In the genomic region with DNA sequence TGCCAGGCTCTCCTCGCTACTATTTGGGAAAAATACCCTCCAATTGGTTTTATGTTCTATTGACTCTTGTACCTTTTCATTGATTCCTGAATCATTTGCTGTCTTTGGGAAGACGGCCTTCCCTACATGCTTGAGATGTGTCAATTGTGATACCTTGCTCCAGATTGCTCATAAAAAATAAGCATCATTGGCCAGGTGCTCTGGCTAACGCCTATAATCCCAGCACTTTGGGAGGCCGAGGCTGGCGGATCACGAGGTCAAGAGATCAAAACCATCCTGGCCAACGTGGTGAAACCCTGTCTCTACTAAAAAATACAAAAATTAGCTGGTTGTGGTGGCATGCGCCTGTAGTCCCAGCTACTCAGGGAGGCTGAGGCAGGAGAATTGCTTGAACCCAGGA, we compare ENCODE assay signal across 8 cellular contexts. TPM values are rescaled to one million over a fixed set of nuclear protein-coding genes. Genes with fewer than 3 reads are reported as not detected.
DNase-seq lines count a peak whose midpoint lies in the region; ATAC-seq, FAIRE-seq and TF ChIP-seq lines count a peak whose summit lies in the region.
"Not testable (repeated sequence)": the region's sequence is repeated elsewhere in the genome, so short reads cannot be mapped to it uniquely, and the experiment has no call there.

No MANE protein-coding gene starts in this region.

- WGBS in K562 (ENCODE audit: insufficient coverage, low coverage, missing lambda C conversion rate), result 83% methylated on average over 8 of the region's 8 CpGs
- 82% methylated on average over 8 of the region's 8 CpGs for WGBS in hepatocyte (ENCODE audit: low lambda C conversion rate, missing lambda C conversion rate)
- 90 to 93% methylated on average over 8 of the region's 8 CpGs for whole genome bisulfite sequencing in pancreas, 2 donors
- 82 to 85% methylated on average over 3 to 8 of the region's 8 CpGs for WGBS in transverse colon (ENCODE audit: low coverage in 1 of 2), 2 donors

- H3K9ac ChIP-seq in OCI-LY1 (ENCODE audit: low read length); K562 (ENCODE audit: insufficient read depth in 1 of 2, low read depth in 2 of 2, low read length in 2 of 2): not testable (repeated sequence)

- not testable (repeated sequence) for H3F3A ChIP-seq in OCI-LY1 (ENCODE audit: insufficient read depth, low read length)

- not testable (repeated sequence) for TF ChIP-seq EP300 in K562 (IDR thresholded peaks at IDR 0.05; ENCODE audit: low read length); transverse colon (IDR thresholded peaks at IDR 0.05; ENCODE audit: low read depth)

- not testable (repeated sequence) for TF ChIP-seq RAD21 in K562 (CRISPR knock-in tag; conservative IDR thresholded peaks at IDR 0.05 in 1 of 2, IDR thresholded peaks at IDR 0.05 in 1 of 2)

- POLR2A ChIA-PET in CD4-positive, alpha-beta T cell (lab: Charles Lee), result interaction anchor here (1.0 to 5.9 kb wide), 8 partner anchors 14 to 102 kb away, joined by 3 to 277 read pairs (median 92); no protein-coding TSS in a partner anchor
- POLR2A ChIA-PET in K562 (lab: Yijun Ruan, JAX), result interaction anchor here (1.0 to 12.9 kb wide), 5 partner anchors 14 to 46 kb away, joined by 3 to 199 read pairs (median 12); no protein-coding TSS in a partner anchor

- H2AFZ ChIP-seq in OCI-LY1 (ENCODE audit: low read length); K562 (ENCODE audit: low read depth, low read length); hepatocyte: not testable (repeated sequence)

- FAIRE-seq in K562 (lab: Jason Lieb, UNC); pancreas (lab: Jason Lieb, UNC): not testable (repeated sequence)

- in situ Hi-C loops in K562 (cut with MboI), result not testable (repeated sequence)
- in situ Hi-C loops in transverse colon (cut with MboI; ENCODE audit: low pct_ligation_motif_present in 1 of 4, low pct_unique_long_range_greater_than_20kb in 1 of 4, low sequenced_read_pairs in 3 of 4), result loop anchor here in 1 of 4 donors (10.0 kb wide), 1 partner anchor 102 kb away; no protein-coding TSS in a partner anchor

- H3K4me3 Mint-ChIP-seq in CD4-positive, alpha-beta T cell, result peak overlapping the region; percentile 98
- H3K4me3 Mint-ChIP-seq in T-helper 2 cell treated with Interferon-gamma antibody and Interleukin-4, amounts not matched to agents 5 μg/mL and 100 μg/mL, for 36 hours, result peak overlapping the region; percentile 94
- H3K4me3 Mint-ChIP-seq in mesothelial cell of epicardium, result not testable (repeated sequence)

- not testable (repeated sequence) for H3K4me2 ChIP-seq in OCI-LY1 (ENCODE audit: low read length); K562 (ENCODE audit: insufficient read depth, low read length)
- H3K4me2 ChIP-seq in hepatocyte, result peak overlapping the region; percentile 80

- intact Hi-C loops in CD4-positive, alpha-beta T cell (cut with DNase I, micrococcal nuclease), result loop anchor here (2.0 to 10.0 kb wide), 5 partner anchors 30 to 1178 kb away; partner anchors contain the start of gene AGPS (in 2 of the 2)
- intact Hi-C loops in K562 (cut with micrococcal nuclease) (loop anchor here (5.0 to 10.0 kb wide), 3 partner anchors 125 to 348 kb away; partner anchors contain the start of gene AGPS), pancreas (cut with DNase I) (loop anchor here in 1 of 3 donors (10.0 kb wide), 1 partner anchor 102 kb away; no protein-coding TSS in a partner anchor), transverse colon (cut with DNase I; ENCODE audit: low total_unique reads) (loop anchor here (10.0 kb wide), 1 partner anchor 68 kb away; no protein-coding TSS in a partner anchor)

- not testable (repeated sequence) for H3K9me3 Mint-ChIP-seq in CD4-positive, alpha-beta T cell; T-helper 2 cell treated with Interferon-gamma antibody and Interleukin-4, amounts not matched to agents 5 μg/mL and 100 μg/mL, for 36 hours; mesothelial cell of epicardium

- DNase-seq in CD4-positive, alpha-beta T cell; T-helper 2 cell treated with Interferon-gamma antibody and Interleukin-4, amounts not matched to agents 5 μg/mL and 100 μg/mL, for 36 hours (ENCODE audit: low spot score); K562 (ENCODE audit: extremely low read depth in 1 of 4, low spot score in 3 of 4); hepatocyte (ENCODE audit: low spot score); mesothelial cell of epicardium (ENCODE audit: low spot score in 2 of 2, unreplicated experiment in 2 of 2); pancreas; transverse colon: not testable (repeated sequence)

- H3K4me1 Mint-ChIP-seq in CD4-positive, alpha-beta T cell (ENCODE audit: low read depth), result peaks cover 35% of the 10 kb centered on the region
- H3K4me1 Mint-ChIP-seq in T-helper 2 cell treated with Interferon-gamma antibody and Interleukin-4, amounts not matched to agents 5 μg/mL and 100 μg/mL, for 36 hours (ENCODE audit: low read depth), result peaks cover 51% of the 10 kb centered on the region
- H3K4me1 Mint-ChIP-seq in mesothelial cell of epicardium, result peaks cover 37% of the 10 kb centered on the region

- CTCF ChIA-PET in CD4-positive, alpha-beta T cell (lab: Charles Lee), result interaction anchor here (1.4 to 5.5 kb wide), 4 partner anchors 17 to 119 kb away, joined by 4 to 71 read pairs (median 20); no protein-coding TSS in a partner anchor
- CTCF ChIA-PET in K562 (lab: Yijun Ruan, JAX; ENCODE audit: low intra/inter-chr PET ratio), result not testable (repeated sequence)

- TF ChIP-seq POLR2A in K562 (conservative IDR thresholded peaks at IDR 0.05); transverse colon (IDR thresholded peaks at IDR 0.05): not testable (repeated sequence)

- not testable (repeated sequence) for TF ChIP-seq CTCF in CD4-positive, alpha-beta T cell (IDR thresholded peaks at IDR 0.05); OCI-LY1 (IDR thresholded peaks at IDR 0.05; ENCODE audit: low read length); K562 (IDR thresholded peaks at IDR 0.05 in 2 of 3, conservative IDR thresholded peaks at IDR 0.05 in 1 of 3; ENCODE audit: insufficient read depth in 2 of 3, low read depth in 1 of 3, low read length in 3 of 3); hepatocyte (IDR thresholded peaks at IDR 0.05; ENCODE audit: poor library complexity); mesothelial cell of epicardium (IDR thresholded peaks at IDR 0.05; ENCODE audit: unreplicated experiment); pancreas (IDR thresholded peaks at IDR 0.05); transverse colon (IDR thresholded peaks at IDR 0.05)

- not testable (repeated sequence) for H3K9me3 ChIP-seq in CD4-positive, alpha-beta T cell (ENCODE audit: control insufficient read depth, low read length); OCI-LY1 (ENCODE audit: low read length); K562 (replicated peaks; ENCODE audit: control insufficient read depth, insufficient read depth, low read depth, low read length); hepatocyte (ENCODE audit: low read depth); pancreas; transverse colon

- H3K27ac ChIP-seq in CD4-positive, alpha-beta T cell (ENCODE audit: low read depth, low read length); K562 (ENCODE audit: extremely low read depth, low read depth, low read length): not testable (repeated sequence)
- peak overlapping the region; percentile 96 for H3K27ac ChIP-seq in OCI-LY1 (ENCODE audit: low read depth, low read length, poor library complexity, severe bottlenecking)
- H3K27ac ChIP-seq in hepatocyte, result peak overlapping the region; percentile 100
- peak overlapping the region; percentile 18 to 100 (median 72) for H3K27ac ChIP-seq in pancreas
- peak overlapping the region; percentile 98 to 100 (median 98) for H3K27ac ChIP-seq in transverse colon

- peaks cover 23% of the 10 kb centered on the region for H3K36me3 Mint-ChIP-seq in CD4-positive, alpha-beta T cell (ENCODE audit: low read depth)
- H3K36me3 Mint-ChIP-seq in T-helper 2 cell treated with Interferon-gamma antibody and Interleukin-4, amounts not matched to agents 5 μg/mL and 100 μg/mL, for 36 hours (ENCODE audit: low read depth), result peaks cover 13% of the 10 kb centered on the region
- not testable (repeated sequence) for H3K36me3 Mint-ChIP-seq in mesothelial cell of epicardium

- H3K4me1 ChIP-seq in OCI-LY1 (ENCODE audit: insufficient read depth, low read length, severe bottlenecking) (peaks cover 28% of the 10 kb centered on the region), K562 (replicated peaks in 1 of 2; ENCODE audit: control insufficient read depth in 2 of 2, insufficient read depth in 2 of 2, low read length in 2 of 2) (peaks cover 16 to 31% of the 10 kb centered on the region in 2 experiments), hepatocyte (ENCODE audit: insufficient read depth) (peaks cover 17% of the 10 kb centered on the region), pancreas (peaks cover 13 to 17% (median 15%) of the 10 kb centered on the region in 3 donors), transverse colon (peaks cover 6 to 28% (median 21%) of the 10 kb centered on the region in 4 donors)

- not testable (repeated sequence) for H4K20me1 ChIP-seq in OCI-LY1 (ENCODE audit: insufficient read depth, low read length); K562 (replicated peaks; ENCODE audit: control insufficient read depth, insufficient read depth, low read length); hepatocyte (ENCODE audit: insufficient read depth, poor library complexity, severe bottlenecking)

- not testable (repeated sequence) for H3K9me2 ChIP-seq in OCI-LY1 (ENCODE audit: low read depth, low read length); hepatocyte (replicated peaks; ENCODE audit: insufficient read depth)

- H3K79me2 ChIP-seq in OCI-LY1 (ENCODE audit: insufficient read depth, low read length) (peaks cover 15% of the 10 kb centered on the region), K562 (ENCODE audit: control insufficient read depth, insufficient read depth, low read length) (peaks cover 25% of the 10 kb centered on the region), hepatocyte (peaks cover 21% of the 10 kb centered on the region)

- not testable (repeated sequence) for H3K27me3 ChIP-seq in CD4-positive, alpha-beta T cell (ENCODE audit: control insufficient read depth, insufficient read depth, low read length); OCI-LY1 (ENCODE audit: insufficient read depth, low read length); K562 (ENCODE audit: control insufficient read depth in 2 of 2, insufficient read depth in 2 of 2, low read length in 2 of 2); hepatocyte; pancreas; transverse colon

- ATAC-seq in CD4-positive, alpha-beta T cell (ENCODE audit: poor library complexity); K562; pancreas: not testable (repeated sequence)

- H3K27ac Mint-ChIP-seq in CD4-positive, alpha-beta T cell, result peak overlapping the region; percentile 99
- peak overlapping the region; percentile 99 for H3K27ac Mint-ChIP-seq in T-helper 2 cell treated with Interferon-gamma antibody and Interleukin-4, amounts not matched to agents 5 μg/mL and 100 μg/mL, for 36 hours
- H3K27ac Mint-ChIP-seq in mesothelial cell of epicardium, result peak overlapping the region; percentile 99

- not testable (repeated sequence) for H3K27me3 Mint-ChIP-seq in CD4-positive, alpha-beta T cell; T-helper 2 cell treated with Interferon-gamma antibody and Interleukin-4, amounts not matched to agents 5 μg/mL and 100 μg/mL, for 36 hours (ENCODE audit: low read depth); mesothelial cell of epicardium (ENCODE audit: low read depth)

- not testable (repeated sequence) for BruUV-seq in K562 (replicated peaks; lab: Mats Ljungman, UMichigan)

- H3K9me1 ChIP-seq in K562 (ENCODE audit: control insufficient read depth, insufficient read depth, low read length), result not testable (repeated sequence)

- not testable (repeated sequence) for H3K36me3 ChIP-seq in OCI-LY1 (ENCODE audit: insufficient read depth, low read length); K562 (ENCODE audit: control insufficient read depth, insufficient read depth, low read length); hepatocyte (replicated peaks; ENCODE audit: insufficient read depth, low read depth); pancreas; transverse colon

- H3K4me3 ChIP-seq in OCI-LY1 (ENCODE audit: low read depth, low read length, poor library complexity, severe bottlenecking); K562; hepatocyte; pancreas; transverse colon: not testable (repeated sequence)

RNA-seq across cellular contexts. Expression of gene NFE2L2, which starts 2.4 kb away (rescaled TPM):
- total RNA-seq in CD4-positive, alpha-beta T cell, result 10 to 100 TPM; 53.3 to 57.8 TPM
- 61.8 and 169 TPM in 2 replicates for total RNA-seq in K562 (2011; cell fraction: chromatin; rRNA removed; ENCODE audit: low replicate concordance)
- 36.7 and 42.6 TPM in 2 replicates for total RNA-seq in K562 (2011; cell fraction: nucleolus; rRNA removed)
- total RNA-seq in K562 (2011; cell fraction: nucleoplasm; rRNA removed), result 59.8 and 96.6 TPM in 2 replicates
- 33.2 and 46.0 TPM in 2 replicates for total RNA-seq in K562 (2014; rRNA removed)
- 59.3 and 72.0 TPM in 2 replicates for total RNA-seq in K562 (2014; rRNA removed; fragmentation: Illumina TruSeq; extraction: Trizol)
- total RNA-seq in K562 (2015; rRNA removed; fragmentation: Illumina TruSeq; extraction: Trizol), result 62.5 and 67.8 TPM in 2 replicates
- 60.8 and 64.8 TPM in 2 replicates for total RNA-seq in K562 (2021)
- 93.2 and 120 TPM in 2 replicates for polyA plus RNA-seq in K562 (2011; rRNA removed)
- 58.4 and 68.0 TPM in 2 replicates for polyA plus RNA-seq in K562 (2011; cell fraction: cytosol; rRNA removed)
- 62.5 and 70.2 TPM in 2 replicates for polyA plus RNA-seq in K562 (2011; cell fraction: nucleus; rRNA removed)
- polyA plus RNA-seq in K562 (2012), result 42.7 and 78.6 TPM in 2 replicates
- 91.0 and 100 TPM in 2 replicates for polyA plus RNA-seq in K562 (2014; fragmentation: Illumina TruSeq; extraction: Trizol)
- 10 to 100 TPM; 29.3 to 34.8 TPM for polyA plus RNA-seq in K562 (2014; fragmentation: Nextera tagmentation; extraction: Ambion mirVana)
- 54.9 and 56.3 TPM in 2 replicates for polyA plus RNA-seq in K562 (2014; rRNA removed)
- polyA minus RNA-seq in K562 (2011; rRNA and poly(A)+ RNA removed), result 108 and 150 TPM in 2 replicates
- 40.0 and 70.1 TPM in 2 replicates for polyA minus RNA-seq in K562 (2011; cell fraction: cytosol; rRNA and poly(A)+ RNA removed)
- polyA minus RNA-seq in K562 (2011; cell fraction: nucleus; rRNA and poly(A)+ RNA removed), result 52.2 and 71.1 TPM in 2 replicates
- 88.3 and 112 TPM in 2 replicates for total RNA-seq in hepatocyte
- 87.3 and 90.2 TPM in 2 replicates for polyA plus RNA-seq in hepatocyte
- 93.1 to 93.9 TPM (median 93.3 TPM) in 3 replicates for total RNA-seq in mesothelial cell of epicardium
- total RNA-seq in pancreas, result 10 to 100 TPM; 20.8 to 48.4 (median 31.4) TPM
- polyA plus RNA-seq in pancreas, result 10 to 100 TPM; 22.5 to 33.4 TPM
- 100 to 1,000 TPM in 1 of 4 donors, 10 to 100 TPM in 3; 41.6 to 105 (median 65.2) TPM for total RNA-seq in transverse colon

RNA-seq across cellular contexts. Expression of gene HNRNPA3, which starts 54.4 kb away (rescaled TPM):
- 100 to 1,000 TPM; 162 to 167 TPM for total RNA-seq in CD4-positive, alpha-beta T cell
- total RNA-seq in K562 (2011; cell fraction: chromatin; rRNA removed; ENCODE audit: low replicate concordance), result 113 and 428 TPM in 2 replicates
- 48.9 and 75.0 TPM in 2 replicates for total RNA-seq in K562 (2011; cell fraction: nucleolus; rRNA removed)
- total RNA-seq in K562 (2011; cell fraction: nucleoplasm; rRNA removed), result 198 and 354 TPM in 2 replicates
- total RNA-seq in K562 (2014; rRNA removed) (72.8 and 79.5 TPM in 2 replicates), K562 (2014; rRNA removed; fragmentation: Illumina TruSeq; extraction: Trizol) (130 and 151 TPM in 2 replicates), K562 (2015; rRNA removed; fragmentation: Illumina TruSeq; extraction: Trizol) (112 and 114 TPM in 2 replicates), K562 (2021) (249 and 272 TPM in 2 replicates), hepatocyte (54.9 and 56.1 TPM in 2 replicates), mesothelial cell of epicardium (264 to 274 TPM (median 269 TPM) in 3 replicates), pancreas (10 to 100 TPM; 30.3 to 79.1 (median 65.3) TPM), transverse colon (10 to 100 TPM; 40.6 to 83.2 (median 57.4) TPM)
- polyA plus RNA-seq in K562 (2011; rRNA removed) (150 and 215 TPM in 2 replicates), K562 (2014; fragmentation: Illumina TruSeq; extraction: Trizol) (356 and 381 TPM in 2 replicates), K562 (2014; fragmentation: Nextera tagmentation; extraction: Ambion mirVana) (100 to 1,000 TPM; 108 to 192 TPM), K562 (2014; rRNA removed) (381 and 428 TPM in 2 replicates), hepatocyte (48.5 and 59.5 TPM in 2 replicates), pancreas (10 to 100 TPM; 87.9 to 96.8 TPM)
- 28.0 and 59.6 TPM in 2 replicates for polyA plus RNA-seq in K562 (2011; cell fraction: cytosol; rRNA removed)
- polyA plus RNA-seq in K562 (2011; cell fraction: nucleus; rRNA removed), result 96.2 and 150 TPM in 2 replicates
- polyA plus RNA-seq in K562 (2012), result 364 and 720 TPM in 2 replicates
- 97.6 and 107 TPM in 2 replicates for polyA minus RNA-seq in K562 (2011; rRNA and poly(A)+ RNA removed)
- 69.7 and 76.8 TPM in 2 replicates for polyA minus RNA-seq in K562 (2011; cell fraction: cytosol; rRNA and poly(A)+ RNA removed)
- polyA minus RNA-seq in K562 (2011; cell fraction: nucleus; rRNA and poly(A)+ RNA removed), result 57.9 and 104 TPM in 2 replicates
